35 cellular contexts compared by ENCODE assay signal in genomic region chr16:56672761-56673536, GRCh38. TPM values are rescaled to one million over a fixed set of nuclear protein-coding genes. Genes with fewer than 3 reads are reported as not detected.
DNase-seq lines count a peak whose midpoint lies in the region; ATAC-seq, FAIRE-seq and TF ChIP-seq lines count a peak whose summit lies in the region.
"Had no signal": no experiment of that assay in that cellular context is flagged by ENCODE, and none has a peak within 500 bp of the region (broad histone marks: within the 10 kb centered on the region; RNA-seq: fewer than 3 reads in every experiment).

No MANE protein-coding gene starts in this region.

- ATAC-seq in HepG2 (no peak), right lobe of liver (no peak), HG02884 (IDR thresholded peaks at IDR 0.05; ENCODE audit: unreplicated experiment) (no peak)
- ATAC-seq: activated CD8-positive, alpha-beta T cell treated with anti-CD3 and anti-CD28 coated beads for 36 hours; gastroesophageal sphincter; left lobe of liver had no signal

- no peaks in the 10 kb centered on the region for H3F3A ChIP-seq in PC-9 (ENCODE audit: insufficient read depth, low read depth)

- WGBS in HepG2 (ENCODE audit: low lambda C conversion rate): 48% methylated on average over 11 of the region's 11 CpGs
- WGBS in right lobe of liver (ENCODE audit: insufficient coverage, low coverage, low lambda C conversion rate, missing lambda C conversion rate): 80% methylated on average over 10 of the region's 11 CpGs

- H3K9me3 ChIP-seq in HepG2 (ENCODE audit: low read length) (no peaks in the 10 kb centered on the region), right lobe of liver (no peaks in the 10 kb centered on the region), PC-9 (ENCODE audit: insufficient read depth, low read depth) (no peaks in the 10 kb centered on the region)
- H3K9me3 ChIP-seq: esophagus muscularis mucosa, gastroesophageal sphincter, neutrophil, SJSA1 had no signal

- H3K36me3 ChIP-seq in HepG2 (replicated peaks in 1 of 2; ENCODE audit: control insufficient read depth in 1 of 2, insufficient read depth in 2 of 2, low read length in 2 of 2) (no peaks in the 10 kb centered on the region), right lobe of liver (no peaks in the 10 kb centered on the region), bronchial epithelial cell (ENCODE audit: control insufficient read depth, insufficient read depth, low read length) (no peaks in the 10 kb centered on the region), PC-9 (ENCODE audit: low read depth) (no peaks in the 10 kb centered on the region)
- H3K36me3 ChIP-seq: esophagus muscularis mucosa, gastroesophageal sphincter, neutrophil, SJSA1 had no signal

- TF ChIP-seq EP300 in HepG2 (IDR thresholded peaks at IDR 0.05; ENCODE audit: low read depth in 2 of 2, low read length in 2 of 2): no peak
- TF ChIP-seq EP300 in HepG2 (CRISPR knock-in tag; IDR thresholded peaks at IDR 0.05; ENCODE audit: borderline replicate concordance): no peak

- no peak for TF ChIP-seq RAD21 in HepG2 (CRISPR knock-in tag; IDR thresholded peaks at IDR 0.05)

- H3K4me1 ChIP-seq in HepG2 (ENCODE audit: insufficient read depth, low read length) (peaks cover 13% of the 10 kb centered on the region), right lobe of liver (peaks cover 0 to 9% (median 0%) of the 10 kb centered on the region in 4 donors), PC-9 (replicated peaks; ENCODE audit: insufficient read depth) (no peaks in the 10 kb centered on the region; the same call in 1 of the 2 replicates)
- H3K4me1 ChIP-seq: SJSA1 had no signal

- H3K79me2 ChIP-seq in HepG2 (ENCODE audit: insufficient read depth, low read length) (no peaks in the 10 kb centered on the region), PC-9 (ENCODE audit: low read depth) (no peaks in the 10 kb centered on the region)
- H3K79me2 ChIP-seq: hepatocyte had no signal

- DNase-seq in HepG2 (ENCODE audit: low spot score) (no peak), right lobe of liver (no peak), NB4 (ENCODE audit: low read depth) (peak; percentile 29), bronchial epithelial cell (ENCODE audit: low read depth) (peak; percentile 27), NCI-H226 (no peak), PC-9 (no peak)
- DNase-seq: activated CD4-positive, CD25-positive, alpha-beta regulatory T cell treated with anti-CD3 and anti-CD28 coated beads, Interleukin-2, amount 50 U/mL, for 72 hours; activated CD8-positive, alpha-beta T cell treated with anti-CD3 and anti-CD28 coated beads for 36 hours; activated effector memory CD4-positive, alpha-beta T cell treated with Interleukin-2 at 50 U/mL for 16 hours; activated naive CD8-positive, alpha-beta T cell treated with anti-CD3 and anti-CD28 coated beads for 36 hours; aorta; EL; endodermal cell; Karpas-422; mesendoderm; NCI-H510A; NK-92 treated with Interleukin-12 subunit alpha and Interleukin-12 subunit beta, amount 100 ng/mL, for 24 hours; stimulated activated CD4-positive, alpha-beta T cell treated with anti-CD3 and anti-CD28 coated beads, Interleukin-15, amount 100 ng/mL, for 24 hours; T-helper 1 cell had no signal

- H3K27ac ChIP-seq in HepG2 (ENCODE audit: extremely low read length, insufficient read depth, low read length): no peak overlapping the region
- no peak overlapping the region for H3K27ac ChIP-seq in right lobe of liver
- no peak overlapping the region for H3K27ac ChIP-seq in PC-9
- H3K27ac ChIP-seq: coronary artery, esophagus muscularis mucosa, gastroesophageal sphincter, hepatocyte, neutrophil, SJSA1 had no signal

- TF ChIP-seq POLR2A in HepG2 (IDR thresholded peaks at IDR 0.05; ENCODE audit: insufficient read depth in 1 of 2, low read depth in 2 of 2, low read length in 2 of 2) (no peak), right lobe of liver (IDR thresholded peaks at IDR 0.05) (no peak), NB4 (IDR thresholded peaks at IDR 0.05; ENCODE audit: extremely low read depth, insufficient read length) (no peak)

- TF ChIP-seq CTCF in HepG2 (CRISPR knock-in tag; IDR thresholded peaks at IDR 0.05) (no peak), right lobe of liver (IDR thresholded peaks at IDR 0.05) (no peak), NB4 (IDR thresholded peaks at IDR 0.05; ENCODE audit: low read depth, low read length) (no peak), bronchial epithelial cell (IDR thresholded peaks at IDR 0.05; ENCODE audit: insufficient read depth, low read length, severe bottlenecking) (no peak), PC-9 (conservative IDR thresholded peaks at IDR 0.05) (no peak)

- no peak overlapping the region for H3K9ac ChIP-seq in HepG2 (ENCODE audit: insufficient read depth, low read depth, low read length)

- BruUV-seq in HepG2 (replicated peaks; lab: Mats Ljungman, UMichigan) (no TSS peak), PC-9 (replicated peaks; lab: Mats Ljungman, UMichigan) (no TSS peak)

- peaks cover 7 to 57% of the 10 kb centered on the region in 2 experiments for H3K27me3 ChIP-seq in HepG2 (ENCODE audit: control insufficient read depth in 1 of 2, insufficient read depth in 2 of 2, low read length in 2 of 2)
- no peaks in the 10 kb centered on the region for H3K27me3 ChIP-seq in right lobe of liver
- H3K27me3 ChIP-seq in bronchial epithelial cell (ENCODE audit: control insufficient read depth, insufficient read depth, low read length): peaks cover 19% of the 10 kb centered on the region
- peaks cover 10% of the 10 kb centered on the region for H3K27me3 ChIP-seq in PC-9 (ENCODE audit: insufficient read depth, low read depth)

- intact Hi-C loops in HepG2 (cut with micrococcal nuclease; ENCODE audit: unreplicated experiment): loop anchor here (5.0 kb wide), 1 partner anchor 189 kb away; no protein-coding TSS in a partner anchor
- intact Hi-C loops in right lobe of liver (cut with DNase I): no loop called here
- intact Hi-C loops in PC-9 (cut with micrococcal nuclease; ENCODE audit: unreplicated experiment): no loop called here

- no peaks in the 10 kb centered on the region for H4K20me1 ChIP-seq in HepG2 (ENCODE audit: insufficient read depth, low read length)
- H4K20me1 ChIP-seq in PC-9 (ENCODE audit: insufficient read depth): no peaks in the 10 kb centered on the region

- H3K4me3 ChIP-seq in HepG2 (replicated peaks in 1 of 3; ENCODE audit: insufficient read depth in 1 of 3, low read depth in 2 of 3, low read length in 3 of 3): no peak overlapping the region
- no peak overlapping the region for H3K4me3 ChIP-seq in right lobe of liver
- H3K4me3 ChIP-seq in NB4 (ENCODE audit: low read depth, low read length): no peak overlapping the region
- no peak overlapping the region for H3K4me3 ChIP-seq in bronchial epithelial cell (ENCODE audit: low read depth, low read length)
- H3K4me3 ChIP-seq in PC-9: no peak overlapping the region
- H3K4me3 ChIP-seq: coronary artery, esophagus muscularis mucosa, gastroesophageal sphincter, hepatocyte, SJSA1 had no signal

- H3K9me2 ChIP-seq in PC-9 (ENCODE audit: insufficient read depth): no peaks in the 10 kb centered on the region

- POLR2A ChIA-PET in HepG2 (lab: Yijun Ruan, JAX) (no interaction called here), PC-9 (lab: Charles Lee; ENCODE audit: unreplicated experiment) (no interaction called here)

- H2AFZ ChIP-seq in HepG2 (ENCODE audit: low read length): no peak overlapping the region
- no peak overlapping the region for H2AFZ ChIP-seq in PC-9
- H2AFZ ChIP-seq: hepatocyte had no signal

- CTCF ChIA-PET in HepG2 (lab: Yijun Ruan, JAX; ENCODE audit: low intra/inter-chr PET ratio, low total read pairs) (interaction anchor here (1.2 to 3.8 kb wide), 2 partner anchors 29 to 116 kb away, joined by 3 to 36 read pairs; no protein-coding TSS in a partner anchor), PC-9 (lab: Charles Lee) (no interaction called here)

- in situ Hi-C loops in HepG2 (cut with HindIII; ENCODE audit: extremely low pct_ligation_motif_present, low pct_unique_long_range_greater_than_20kb): no loop called here

- no peak overlapping the region for H3K4me2 ChIP-seq in HepG2 (ENCODE audit: low read depth, low read length)
- H3K4me2 ChIP-seq in PC-9: no peak overlapping the region
- H3K4me2 ChIP-seq: hepatocyte had no signal

- FAIRE-seq in HepG2 (lab: Jason Lieb, UNC): no peak
- no peak for FAIRE-seq in bronchial epithelial cell (lab: Jason Lieb, UNC)
- FAIRE-seq: GM12891, TTC549 had no signal

RNA-seq across cellular contexts. Expression of gene MT1H, which starts 3.3 kb away (rescaled TPM):
- total RNA-seq in HepG2 (2016; rRNA removed; fragmentation: Illumina TruSeq; extraction: Trizol) (0.60 TPM in 1 of 2 replicates, not detected in the other), right lobe of liver (1,000 to 10,000 TPM in 2 of 6 experiments, 100 to 1,000 TPM in 2, under 1 TPM in 1, not detected in 1; 0.74 to 1,258 (median 358) TPM), bronchial epithelial cell (not detected in 2 replicates), PC-9 (2021) (not detected in 2 replicates)
- total RNA-seq in HepG2 (2016; cell fraction: cytosol; rRNA removed; fragmentation: Illumina TruSeq; extraction: Trizol; ENCODE audit: low read depth): not detected in 2 replicates
- total RNA-seq in HepG2 (2016; cell fraction: insoluble cytoplasmic fraction; rRNA removed; fragmentation: Illumina TruSeq; extraction: Trizol): not detected in 2 replicates
- not detected in 2 replicates for total RNA-seq in HepG2 (2016; cell fraction: membrane; rRNA removed; fragmentation: Illumina TruSeq; extraction: Trizol)
- total RNA-seq in HepG2 (2016; cell fraction: nucleus; rRNA removed; fragmentation: Illumina TruSeq; extraction: Trizol): 0.65 TPM in 1 of 2 replicates, not detected in the other
- polyA plus RNA-seq in HepG2 (2011; rRNA removed): not detected in 2 replicates
- polyA plus RNA-seq in HepG2 (2011; cell fraction: cytosol; rRNA removed): not detected in 2 replicates
- not detected in 2 replicates for polyA plus RNA-seq in HepG2 (2011; cell fraction: nucleus; rRNA removed)
- not detected in 2 replicates for polyA plus RNA-seq in HepG2 (2012)
- 0.37 TPM in 1 of 2 replicates, not detected in the other for polyA plus RNA-seq in HepG2 (2016; cell fraction: cytosol; fragmentation: Illumina TruSeq; extraction: Trizol; ENCODE audit: low read depth)
- 1.2 TPM in 1 of 2 replicates, not detected in the other for polyA plus RNA-seq in HepG2 (2016; cell fraction: insoluble cytoplasmic fraction; fragmentation: Illumina TruSeq; extraction: Trizol; ENCODE audit: low read depth)
- not detected in 2 replicates for polyA plus RNA-seq in HepG2 (2016; cell fraction: membrane; fragmentation: Illumina TruSeq; extraction: Trizol; ENCODE audit: low read depth)
- polyA plus RNA-seq in HepG2 (2016; cell fraction: nucleus; fragmentation: Illumina TruSeq; extraction: Trizol; ENCODE audit: insufficient read depth, low read depth): 2.4 TPM in 1 of 2 replicates, not detected in the other
- not detected in 2 replicates for polyA minus RNA-seq in HepG2 (2011; rRNA and poly(A)+ RNA removed; ENCODE audit: low replicate concordance)
- polyA minus RNA-seq in HepG2 (2011; cell fraction: cytosol; rRNA and poly(A)+ RNA removed): not detected in 2 replicates
- not detected in 2 replicates for polyA minus RNA-seq in HepG2 (2011; cell fraction: nucleus; rRNA and poly(A)+ RNA removed)
- total RNA-seq: cardiac septum, esophagus muscularis mucosa, gastroesophageal sphincter, hepatocyte, myocyte, progenitor cell of endocrine pancreas, SJSA1, temporal lobe, urinary bladder had no signal
- polyA plus RNA-seq: urinary bladder had no signal

RNA-seq across cellular contexts. Expression of gene MT1G, which starts 5.1 kb away (rescaled TPM):
- total RNA-seq in HepG2 (2016; rRNA removed; fragmentation: Illumina TruSeq; extraction: Trizol) (377 and 511 TPM in 2 replicates), right lobe of liver (1,000 to 10,000 TPM in 4 of 6 experiments, 100 to 1,000 TPM in 2; 490 to 8,056 (median 1,365) TPM), bronchial epithelial cell (0.64 TPM in 1 of 2 replicates, not detected in the other), PC-9 (2021) (not detected in 2 replicates)
- total RNA-seq in HepG2 (2016; cell fraction: cytosol; rRNA removed; fragmentation: Illumina TruSeq; extraction: Trizol; ENCODE audit: low read depth): 81.8 and 119 TPM in 2 replicates
- total RNA-seq in HepG2 (2016; cell fraction: insoluble cytoplasmic fraction; rRNA removed; fragmentation: Illumina TruSeq; extraction: Trizol): 362 and 548 TPM in 2 replicates
- total RNA-seq in HepG2 (2016; cell fraction: membrane; rRNA removed; fragmentation: Illumina TruSeq; extraction: Trizol): 191 and 213 TPM in 2 replicates
- 142 and 170 TPM in 2 replicates for total RNA-seq in HepG2 (2016; cell fraction: nucleus; rRNA removed; fragmentation: Illumina TruSeq; extraction: Trizol)
- polyA plus RNA-seq in HepG2 (2011; rRNA removed): 1.1 and 3.6 TPM in 2 replicates
- 1.00 and 10.2 TPM in 2 replicates for polyA plus RNA-seq in HepG2 (2011; cell fraction: cytosol; rRNA removed)
- polyA plus RNA-seq in HepG2 (2011; cell fraction: nucleus; rRNA removed): 2.0 and 3.1 TPM in 2 replicates
- 11.3 and 12.1 TPM in 2 replicates for polyA plus RNA-seq in HepG2 (2012)
- 179 and 216 TPM in 2 replicates for polyA plus RNA-seq in HepG2 (2016; cell fraction: cytosol; fragmentation: Illumina TruSeq; extraction: Trizol; ENCODE audit: low read depth)
- polyA plus RNA-seq in HepG2 (2016; cell fraction: insoluble cytoplasmic fraction; fragmentation: Illumina TruSeq; extraction: Trizol; ENCODE audit: low read depth): 943 and 977 TPM in 2 replicates
- polyA plus RNA-seq in HepG2 (2016; cell fraction: membrane; fragmentation: Illumina TruSeq; extraction: Trizol; ENCODE audit: low read depth): 335 and 361 TPM in 2 replicates
- 454 and 473 TPM in 2 replicates for polyA plus RNA-seq in HepG2 (2016; cell fraction: nucleus; fragmentation: Illumina TruSeq; extraction: Trizol; ENCODE audit: insufficient read depth, low read depth)
- 4.1 TPM in 1 of 2 replicates, not detected in the other for polyA minus RNA-seq in HepG2 (2011; rRNA and poly(A)+ RNA removed; ENCODE audit: low replicate concordance)
- polyA minus RNA-seq in HepG2 (2011; cell fraction: cytosol; rRNA and poly(A)+ RNA removed): 2.0 TPM in 1 of 2 replicates, not detected in the other
- polyA minus RNA-seq in HepG2 (2011; cell fraction: nucleus; rRNA and poly(A)+ RNA removed): not detected in 2 replicates
- total RNA-seq: myocyte, SJSA1, urinary bladder had no signal

RNA-seq across cellular contexts. Expression of gene MT1X, which starts 9.3 kb away (rescaled TPM):
- total RNA-seq in HepG2 (2016; rRNA removed; fragmentation: Illumina TruSeq; extraction: Trizol) (288 and 327 TPM in 2 replicates), right lobe of liver (1,000 to 10,000 TPM in 4 of 6 experiments, 100 to 1,000 TPM in 2; 808 to 2,440 (median 1,620) TPM), bronchial epithelial cell (212 and 261 TPM in 2 replicates), PC-9 (2021) (18.9 and 41.2 TPM in 2 replicates)
- total RNA-seq in HepG2 (2016; cell fraction: cytosol; rRNA removed; fragmentation: Illumina TruSeq; extraction: Trizol; ENCODE audit: low read depth): 73.9 and 100 TPM in 2 replicates
- 257 and 313 TPM in 2 replicates for total RNA-seq in HepG2 (2016; cell fraction: insoluble cytoplasmic fraction; rRNA removed; fragmentation: Illumina TruSeq; extraction: Trizol)
- 97.1 and 117 TPM in 2 replicates for total RNA-seq in HepG2 (2016; cell fraction: membrane; rRNA removed; fragmentation: Illumina TruSeq; extraction: Trizol)
- total RNA-seq in HepG2 (2016; cell fraction: nucleus; rRNA removed; fragmentation: Illumina TruSeq; extraction: Trizol): 90.2 and 125 TPM in 2 replicates
- polyA plus RNA-seq in HepG2 (2011; rRNA removed): 9.8 and 19.7 TPM in 2 replicates
- 45.2 and 131 TPM in 2 replicates for polyA plus RNA-seq in HepG2 (2011; cell fraction: cytosol; rRNA removed)
- 13.2 and 26.8 TPM in 2 replicates for polyA plus RNA-seq in HepG2 (2011; cell fraction: nucleus; rRNA removed)
- 19.2 and 23.8 TPM in 2 replicates for polyA plus RNA-seq in HepG2 (2012)
- polyA plus RNA-seq in HepG2 (2016; cell fraction: cytosol; fragmentation: Illumina TruSeq; extraction: Trizol; ENCODE audit: low read depth): 63.5 and 83.4 TPM in 2 replicates
- 331 and 345 TPM in 2 replicates for polyA plus RNA-seq in HepG2 (2016; cell fraction: insoluble cytoplasmic fraction; fragmentation: Illumina TruSeq; extraction: Trizol; ENCODE audit: low read depth)
- polyA plus RNA-seq in HepG2 (2016; cell fraction: membrane; fragmentation: Illumina TruSeq; extraction: Trizol; ENCODE audit: low read depth): 110 and 112 TPM in 2 replicates
- polyA plus RNA-seq in HepG2 (2016; cell fraction: nucleus; fragmentation: Illumina TruSeq; extraction: Trizol; ENCODE audit: insufficient read depth, low read depth): 198 and 202 TPM in 2 replicates
- polyA minus RNA-seq in HepG2 (2011; rRNA and poly(A)+ RNA removed; ENCODE audit: low replicate concordance): 60.6 and 119 TPM in 2 replicates
- 14.0 and 19.4 TPM in 2 replicates for polyA minus RNA-seq in HepG2 (2011; cell fraction: cytosol; rRNA and poly(A)+ RNA removed)
- 6.5 and 8.1 TPM in 2 replicates for polyA minus RNA-seq in HepG2 (2011; cell fraction: nucleus; rRNA and poly(A)+ RNA removed)

RNA-seq across cellular contexts. Expression of gene MT1F, which starts 15.2 kb away (rescaled TPM):
- total RNA-seq in HepG2 (2016; rRNA removed; fragmentation: Illumina TruSeq; extraction: Trizol) (169 and 211 TPM in 2 replicates), right lobe of liver (100 to 1,000 TPM in 4 of 6 experiments, 10 to 100 TPM in 2; 10.1 to 934 (median 197) TPM), bronchial epithelial cell (1.5 and 1.6 TPM in 2 replicates), PC-9 (2021) (4.0 and 10.3 TPM in 2 replicates)
- total RNA-seq in HepG2 (2016; cell fraction: cytosol; rRNA removed; fragmentation: Illumina TruSeq; extraction: Trizol; ENCODE audit: low read depth): 74.8 and 116 TPM in 2 replicates
- total RNA-seq in HepG2 (2016; cell fraction: insoluble cytoplasmic fraction; rRNA removed; fragmentation: Illumina TruSeq; extraction: Trizol): 152 and 218 TPM in 2 replicates
- total RNA-seq in HepG2 (2016; cell fraction: membrane; rRNA removed; fragmentation: Illumina TruSeq; extraction: Trizol): 102 and 129 TPM in 2 replicates
- total RNA-seq in HepG2 (2016; cell fraction: nucleus; rRNA removed; fragmentation: Illumina TruSeq; extraction: Trizol): 74.7 and 86.2 TPM in 2 replicates
- polyA plus RNA-seq in HepG2 (2011; rRNA removed): 1.2 and 1.9 TPM in 2 replicates
- 0.65 and 3.2 TPM in 2 replicates for polyA plus RNA-seq in HepG2 (2011; cell fraction: cytosol; rRNA removed)
- polyA plus RNA-seq in HepG2 (2011; cell fraction: nucleus; rRNA removed): 0.74 and 1.2 TPM in 2 replicates
- polyA plus RNA-seq in HepG2 (2012): 7.4 and 10.6 TPM in 2 replicates
- 118 and 166 TPM in 2 replicates for polyA plus RNA-seq in HepG2 (2016; cell fraction: cytosol; fragmentation: Illumina TruSeq; extraction: Trizol; ENCODE audit: low read depth)
- 244 and 275 TPM in 2 replicates for polyA plus RNA-seq in HepG2 (2016; cell fraction: insoluble cytoplasmic fraction; fragmentation: Illumina TruSeq; extraction: Trizol; ENCODE audit: low read depth)
- polyA plus RNA-seq in HepG2 (2016; cell fraction: membrane; fragmentation: Illumina TruSeq; extraction: Trizol; ENCODE audit: low read depth): 146 and 151 TPM in 2 replicates
- polyA plus RNA-seq in HepG2 (2016; cell fraction: nucleus; fragmentation: Illumina TruSeq; extraction: Trizol; ENCODE audit: insufficient read depth, low read depth): 115 and 132 TPM in 2 replicates
- 0.28 and 5.1 TPM in 2 replicates for polyA minus RNA-seq in HepG2 (2011; rRNA and poly(A)+ RNA removed; ENCODE audit: low replicate concordance)
- polyA minus RNA-seq in HepG2 (2011; cell fraction: cytosol; rRNA and poly(A)+ RNA removed): 1.3 and 2.2 TPM in 2 replicates
- 0.64 TPM in 1 of 2 replicates, not detected in the other for polyA minus RNA-seq in HepG2 (2011; cell fraction: nucleus; rRNA and poly(A)+ RNA removed)
- total RNA-seq: myocyte, SJSA1 had no signal

RNA-seq across cellular contexts. Expression of gene MT1B, which starts 21.3 kb away (rescaled TPM):
- total RNA-seq in HepG2 (2016; rRNA removed; fragmentation: Illumina TruSeq; extraction: Trizol) (0.89 TPM in 1 of 2 replicates, not detected in the other), right lobe of liver (1 to 10 TPM in 3 of 6 experiments, not detected in 3; 1.6 to 7.7 (median 2.2) TPM), bronchial epithelial cell (not detected in 2 replicates), PC-9 (2021) (not detected in 2 replicates)
- not detected in 2 replicates for total RNA-seq in HepG2 (2016; cell fraction: cytosol; rRNA removed; fragmentation: Illumina TruSeq; extraction: Trizol; ENCODE audit: low read depth)
- 0.45 TPM in 1 of 2 replicates, not detected in the other for total RNA-seq in HepG2 (2016; cell fraction: insoluble cytoplasmic fraction; rRNA removed; fragmentation: Illumina TruSeq; extraction: Trizol)
- total RNA-seq in HepG2 (2016; cell fraction: membrane; rRNA removed; fragmentation: Illumina TruSeq; extraction: Trizol): not detected in 2 replicates
- not detected in 2 replicates for total RNA-seq in HepG2 (2016; cell fraction: nucleus; rRNA removed; fragmentation: Illumina TruSeq; extraction: Trizol)
- not detected in 2 replicates for polyA plus RNA-seq in HepG2 (2011; rRNA removed)
- not detected in 2 replicates for polyA plus RNA-seq in HepG2 (2011; cell fraction: cytosol; rRNA removed)
- polyA plus RNA-seq in HepG2 (2011; cell fraction: nucleus; rRNA removed): not detected in 2 replicates
- not detected in 2 replicates for polyA plus RNA-seq in HepG2 (2012)
- polyA plus RNA-seq in HepG2 (2016; cell fraction: cytosol; fragmentation: Illumina TruSeq; extraction: Trizol; ENCODE audit: low read depth): 1.1 TPM in 1 of 2 replicates, not detected in the other
- polyA plus RNA-seq in HepG2 (2016; cell fraction: insoluble cytoplasmic fraction; fragmentation: Illumina TruSeq; extraction: Trizol; ENCODE audit: low read depth): 1.3 TPM in 1 of 2 replicates, not detected in the other
- not detected in 2 replicates for polyA plus RNA-seq in HepG2 (2016; cell fraction: membrane; fragmentation: Illumina TruSeq; extraction: Trizol; ENCODE audit: low read depth)
- polyA plus RNA-seq in HepG2 (2016; cell fraction: nucleus; fragmentation: Illumina TruSeq; extraction: Trizol; ENCODE audit: insufficient read depth, low read depth): not detected in 2 replicates
- not detected in 2 replicates for polyA minus RNA-seq in HepG2 (2011; rRNA and poly(A)+ RNA removed; ENCODE audit: low replicate concordance)
- polyA minus RNA-seq in HepG2 (2011; cell fraction: cytosol; rRNA and poly(A)+ RNA removed): not detected in 2 replicates
- polyA minus RNA-seq in HepG2 (2011; cell fraction: nucleus; rRNA and poly(A)+ RNA removed): not detected in 2 replicates
- total RNA-seq: activated CD8-positive, alpha-beta T cell treated with anti-CD3 and anti-CD28 coated beads for 36 hours; activated naive CD8-positive, alpha-beta T cell treated with anti-CD3 and anti-CD28 coated beads for 36 hours; aorta; cardiac septum; endodermal cell; esophagus muscularis mucosa; gastroesophageal sphincter; hepatocyte; myocyte; progenitor cell of endocrine pancreas; SJSA1; temporal lobe; urinary bladder had no signal
- polyA plus RNA-seq: aorta, CD14-positive monocyte, urinary bladder had no signal

Comparison
In these comparisons a context has a peak if more than half of its experiments do, and no peak if none do; other contexts are left out.
1. DNase-seq: peak in NB4 (single experiment) and bronchial epithelial cell (single experiment); none in HepG2 (single experiment), right lobe of liver (0 of 3), NCI-H226 (single experiment) and PC-9 (0 of 2).
2. RNA of gene MT1G, which starts 5.1 kb away (total RNA-seq): 490 to 8,056 TPM in right lobe of liver and 81.8 to 548 TPM in HepG2; 0.64 TPM in bronchial epithelial cell and not detected in PC-9; every median in the first group is over 10 times any median in the second.